ENCODE assay signal across 12 cellular contexts in genomic region chr11:32713496-32713895, GRCh38.
DNase-seq lines count a peak whose midpoint lies in the region; ATAC-seq and TF ChIP-seq lines count a peak whose summit lies in the region.
"Had no signal": no experiment of that assay in that cellular context is flagged by ENCODE, and none has a peak within 500 bp of the region (broad histone marks: within the 10 kb centered on the region; RNA-seq: fewer than 3 reads in every experiment).

No MANE protein-coding gene starts in this region.

- H3K27ac ChIP-seq in psoas muscle (no peak overlapping the region), aorta (ENCODE audit: low read depth in 1 of 2, low read length in 2 of 2) (no peak overlapping the region)

- peak; percentile 55 for TF ChIP-seq CTCF in LNCaP clone FGC (IDR thresholded peaks at IDR 0.05; ENCODE audit: control insufficient read depth, extremely low read depth, insufficient read depth)
- peak; percentile 33 for TF ChIP-seq CTCF in cardiac fibroblast (IDR thresholded peaks at IDR 0.05; ENCODE audit: low read depth, low read length)
- TF ChIP-seq CTCF in psoas muscle (IDR thresholded peaks at IDR 0.05) = peak; percentile 8

- H3K4me1 Mint-ChIP-seq in effector memory CD8-positive, alpha-beta T cell (ENCODE audit: low read depth in 2 of 2) = no peaks in the 10 kb centered on the region
- H3K4me1 Mint-ChIP-seq: CD8-positive, alpha-beta memory T cell had no signal

- no peak overlapping the region for H3K27ac Mint-ChIP-seq in effector memory CD8-positive, alpha-beta T cell
- H3K27ac Mint-ChIP-seq: CD8-positive, alpha-beta memory T cell; dendritic cell treated with granulocyte-macrophage colony-stimulating factor and Interleukin-4, amounts not matched to agents 40 ng/mL and 50 ng/mL, for 4 days had no signal

- H3K36me3 Mint-ChIP-seq in effector memory CD8-positive, alpha-beta T cell (ENCODE audit: insufficient read depth) = no peaks in the 10 kb centered on the region
- H3K36me3 Mint-ChIP-seq: CD8-positive, alpha-beta memory T cell had no signal

- no peaks in the 10 kb centered on the region for H3K36me3 ChIP-seq in psoas muscle (ENCODE audit: insufficient read depth in 1 of 2, low read depth in 1 of 2)
- H3K36me3 ChIP-seq in aorta (ENCODE audit: control insufficient read depth in 1 of 2, insufficient read depth in 2 of 2, low read length in 1 of 2) = no peaks in the 10 kb centered on the region

- WGBS in psoas muscle, 3 donors = 11 to 21% (median 19%) methylated on average over 1 of the region's 1 CpG
- 0 to 9% methylated on average over 1 of the region's 1 CpG for WGBS in aorta, 2 donors

- intact Hi-C loops in psoas muscle (cut with DNase I) = no loop called here
- intact Hi-C loops in aorta (cut with DNase I) = no loop called here

- H3K4me3 Mint-ChIP-seq in effector memory CD8-positive, alpha-beta T cell = no peak overlapping the region
- H3K4me3 Mint-ChIP-seq: CD8-positive, alpha-beta memory T cell; dendritic cell treated with granulocyte-macrophage colony-stimulating factor and Interleukin-4, amounts not matched to agents 40 ng/mL and 50 ng/mL, for 4 days had no signal

- H3K9me3 ChIP-seq in psoas muscle (no peaks in the 10 kb centered on the region), aorta (ENCODE audit: control insufficient read depth, low read length) (no peaks in the 10 kb centered on the region)

- peaks cover 0 to 7% (median 0%) of the 10 kb centered on the region in 3 donors for H3K27me3 ChIP-seq in psoas muscle (ENCODE audit: insufficient read depth in 3 of 3, low read length in 2 of 3)
- no peaks in the 10 kb centered on the region for H3K27me3 ChIP-seq in aorta (ENCODE audit: control insufficient read depth in 1 of 2, insufficient read depth in 2 of 2, low read length in 1 of 2)

- ATAC-seq in psoas muscle = no peak
- no peak for ATAC-seq in effector memory CD8-positive, alpha-beta T cell (replicated peaks)
- ATAC-seq in aorta (ENCODE audit: low FRiP score) = no peak

- peaks cover 45 to 67% of the 10 kb centered on the region in 2 donors for H3K27me3 Mint-ChIP-seq in effector memory CD8-positive, alpha-beta T cell
- H3K27me3 Mint-ChIP-seq: dendritic cell treated with granulocyte-macrophage colony-stimulating factor and Interleukin-4, amounts not matched to agents 40 ng/mL and 50 ng/mL, for 4 days had no signal

- DNase-seq in NCI-H82 (lab: John Stamatoyannopoulos, UW) (peak; percentile 2), NCI-H82 treated with DMSO at 0.1 percent for 48 hours (lab: John Stamatoyannopoulos, UW; ENCODE audit: unreplicated experiment) (no peak), LNCaP clone FGC (ENCODE audit: low read depth) (no peak), cardiac fibroblast (ENCODE audit: low read depth in 2 of 2) (peak; percentile 16 to 31), psoas muscle (no peak), KG1 (lab: John Stamatoyannopoulos, UW) (no peak), aorta (no peak)
- no peak for DNase-seq in effector memory CD8-positive, alpha-beta T cell
- DNase-seq: CD8-positive, alpha-beta memory T cell; NK-92 treated with Interleukin-12 subunit alpha and Interleukin-12 subunit beta, amount 100 ng/mL, for 24 hours; stimulated activated naive CD4-positive, alpha-beta T cell treated with Interleukin-2 at 50 U/mL for 16 hours had no signal

- H3K4me3 ChIP-seq in LNCaP clone FGC (ENCODE audit: low read depth, low read length) (no peak overlapping the region), cardiac fibroblast (replicated peaks in 1 of 2; ENCODE audit: low read depth in 2 of 2, low read length in 2 of 2) (no peak overlapping the region), psoas muscle (no peak overlapping the region), aorta (ENCODE audit: low read length in 2 of 2) (no peak overlapping the region)

- H3K9me3 Mint-ChIP-seq in effector memory CD8-positive, alpha-beta T cell = no peaks in the 10 kb centered on the region
- H3K9me3 Mint-ChIP-seq: CD8-positive, alpha-beta memory T cell; dendritic cell treated with granulocyte-macrophage colony-stimulating factor and Interleukin-4, amounts not matched to agents 40 ng/mL and 50 ng/mL, for 4 days had no signal

- H3K4me1 ChIP-seq in psoas muscle (no peaks in the 10 kb centered on the region), aorta (ENCODE audit: control insufficient read depth in 1 of 2, insufficient read depth in 2 of 2, low read length in 2 of 2) (no peaks in the 10 kb centered on the region)

Comparison
In these comparisons a context has a peak if more than half of its experiments do, and no peak if none do; other contexts are left out.
1. DNase-seq: peak in NCI-H82 (single experiment) and cardiac fibroblast (2 of 2); none in NCI-H82 treated with DMSO at 0.1 percent for 48 hours (single experiment), LNCaP clone FGC (single experiment), psoas muscle (0 of 2), KG1 (single experiment), effector memory CD8-positive, alpha-beta T cell (0 of 3) and aorta (0 of 2).
2. Peak in every context shown above with its lines, with median percentiles within 50 percentile points of each other: CTCF ChIP-seq.